Comparison of ENCODE assay signal across 21 cellular contexts in genomic region chr18:26741041-26741440, GRCh38.
A peak's percentile ranks its signal among the peaks of the same experiment; 100 is the strongest.
DNase-seq lines count a peak whose midpoint lies in the region; ATAC-seq, FAIRE-seq and TF ChIP-seq lines count a peak whose summit lies in the region.
"Had no signal": no experiment of that assay in that cellular context is flagged by ENCODE, and none has a peak within 500 bp of the region (broad histone marks: within the 10 kb centered on the region; RNA-seq: fewer than 3 reads in every experiment).

No MANE protein-coding gene starts in this region.

- no peak for FAIRE-seq in A549 (lab: Jason Lieb, UNC)
- FAIRE-seq: K562 had no signal

- DNase-seq in A549 (ENCODE audit: low read depth in 1 of 2, low spot score in 1 of 2) (no peak), EL (peak; percentile 11), T1000 (lab: John Stamatoyannopoulos, UW) (peak; percentile 22), fibroblast of the aortic adventitia (ENCODE audit: low read depth) (peak; percentile 12), DMS153 (lab: John Stamatoyannopoulos, UW) (no peak), SKM-1 (lab: John Stamatoyannopoulos, UW; ENCODE audit: unreplicated experiment) (no peak), A172 (ENCODE audit: low spot score) (no peak)
- DNase-seq in effector CD4-positive, alpha-beta T cell, result no peak
- DNase-seq: ACHN, AML-193, Caco-2, DMS79, GDM1, GOT3, NCI-H1048, NCI-H146, NCI-H2081, NCI-H510A treated with DMSO at 0.1 percent for 48 hours, SJCRH30 had no signal

- TF ChIP-seq RAD21 in A549 (conservative IDR thresholded peaks at IDR 0.05 in 1 of 2, IDR thresholded peaks at IDR 0.05 in 1 of 2), result no peak

- ATAC-seq in A549, result no peak
- ATAC-seq: GM12878, K562 had no signal

- TF ChIP-seq POLR2A in A549 (IDR thresholded peaks at IDR 0.05; ENCODE audit: low read length), result no peak

- no peaks in the 10 kb centered on the region for H3K9me3 ChIP-seq in A549
- H3K9me3 ChIP-seq: Caco-2, SJCRH30 had no signal

- peaks cover 12% of the 10 kb centered on the region for H3K4me1 ChIP-seq in A549
- H3K4me1 ChIP-seq: Caco-2 had no signal

- TF ChIP-seq EP300 in A549 (IDR thresholded peaks at IDR 0.05), result no peak

- no peak overlapping the region for H3K4me3 ChIP-seq in A549
- no peak overlapping the region for H3K4me3 ChIP-seq in fibroblast of the aortic adventitia (ENCODE audit: low read depth, low read length)
- H3K4me3 ChIP-seq: GM12878, K562, SJCRH30 had no signal

- CTCF ChIA-PET in A549 (lab: Yijun Ruan, JAX), result no interaction called here

- POLR2A ChIA-PET in A549 (lab: Yijun Ruan, JAX), result no interaction called here

- TF ChIP-seq CTCF in A549 (IDR thresholded peaks at IDR 0.05), result no peak
- no peak for TF ChIP-seq CTCF in fibroblast of the aortic adventitia (IDR thresholded peaks at IDR 0.05; ENCODE audit: insufficient read depth, low read length)

- 57% methylated on average over 1 of the region's 1 CpG for WGBS in A549 (ENCODE audit: missing lambda C conversion rate)

- peak overlapping the region in 1 of 2 experiments; percentile 41; a peak in 1 of 6 replicates for H3K27ac ChIP-seq in A549
- H3K27ac ChIP-seq: SJCRH30 had no signal

- H3K4me2 ChIP-seq in A549, result no peak overlapping the region

TF ChIP-seq in A549, 52 proteins besides CTCF, POLR2A, EP300 and RAD21:
- TF ChIP-seq, protein P1, sequence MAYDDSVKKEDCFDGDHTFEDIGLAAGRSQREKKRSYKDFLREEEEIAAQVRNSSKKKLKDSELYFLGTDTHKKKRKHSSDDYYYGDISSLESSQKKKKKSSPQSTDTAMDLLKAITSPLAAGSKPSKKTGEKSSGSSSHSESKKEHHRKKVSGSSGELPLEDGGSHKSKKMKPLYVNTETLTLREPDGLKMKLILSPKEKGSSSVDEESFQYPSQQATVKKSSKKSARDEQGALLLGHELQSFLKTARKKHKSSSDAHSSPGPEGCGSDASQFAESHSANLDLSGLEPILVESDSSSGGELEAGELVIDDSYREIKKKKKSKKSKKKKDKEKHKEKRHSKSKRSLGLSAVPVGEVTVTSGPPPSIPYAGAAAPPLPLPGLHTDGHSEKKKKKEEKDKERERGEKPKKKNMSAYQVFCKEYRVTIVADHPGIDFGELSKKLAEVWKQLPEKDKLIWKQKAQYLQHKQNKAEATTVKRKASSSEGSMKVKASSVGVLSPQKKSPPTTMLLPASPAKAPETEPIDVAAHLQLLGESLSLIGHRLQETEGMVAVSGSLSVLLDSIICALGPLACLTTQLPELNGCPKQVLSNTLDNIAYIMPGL (CRISPR knock-in tag; IDR thresholded peaks at IDR 0.05; ENCODE audit: borderline replicate concordance), result no peak
- TF ChIP-seq MAFK (IDR thresholded peaks at IDR 0.05; ENCODE audit: partially characterized antibody) (peak; percentile 30), JUN (IDR thresholded peaks at IDR 0.05) (no peak), EHF (CRISPR knock-in tag; IDR thresholded peaks at IDR 0.05) (no peak), FOSB (CRISPR knock-in tag; IDR thresholded peaks at IDR 0.05) (no peak), FOXS1 (CRISPR knock-in tag; IDR thresholded peaks at IDR 0.05) (no peak)

Comparison
In these comparisons a context has a peak if more than half of its experiments do, and no peak if none do; other contexts are left out.
1. DNase-seq: peak in EL (single experiment), T1000 (single experiment) and fibroblast of the aortic adventitia (single experiment); none in A549 (0 of 2), effector CD4-positive, alpha-beta T cell (single experiment), DMS153 (single experiment), SKM-1 (single experiment) and A172 (single experiment).